In the genomic region with DNA sequence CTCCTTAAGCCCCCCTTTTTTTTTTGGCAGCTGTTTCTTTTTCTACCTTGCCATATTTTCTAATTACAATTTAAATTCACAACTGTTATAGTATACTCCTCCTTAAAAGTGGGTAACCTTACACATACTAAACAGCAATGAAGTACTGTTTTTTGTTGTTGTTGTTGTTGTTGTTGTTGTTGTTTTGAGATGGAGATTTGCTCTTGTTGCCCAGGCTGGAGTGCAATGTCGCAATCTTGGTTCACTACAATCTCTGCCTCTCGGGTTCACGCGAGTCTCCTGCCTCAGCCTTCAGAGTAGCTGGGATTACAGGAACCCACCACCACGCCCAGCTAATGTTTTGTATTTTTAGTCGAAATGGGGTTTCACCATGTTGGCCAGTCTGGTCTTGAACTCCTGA, we compare ENCODE assay signal across 6 cellular contexts.
"Had no signal": no experiment of that assay in that cellular context is flagged by ENCODE, and none has a peak within 500 bp of the region (broad histone marks: within the 10 kb centered on the region; RNA-seq: fewer than 3 reads in every experiment).

No MANE protein-coding gene starts in this region.

- H3K4me2 ChIP-seq: KMS-11 had no signal

- H3K4me3 ChIP-seq: K562 had no signal

- ATAC-seq: K562 had no signal

- H3K27ac ChIP-seq: HL-60, KMS-11 had no signal

- H3K9ac ChIP-seq: KMS-11 had no signal

- FAIRE-seq: HTR-8/SVneo, K562 had no signal

- DNase-seq: KBM-7, KG1 had no signal
